In the genomic region with DNA sequence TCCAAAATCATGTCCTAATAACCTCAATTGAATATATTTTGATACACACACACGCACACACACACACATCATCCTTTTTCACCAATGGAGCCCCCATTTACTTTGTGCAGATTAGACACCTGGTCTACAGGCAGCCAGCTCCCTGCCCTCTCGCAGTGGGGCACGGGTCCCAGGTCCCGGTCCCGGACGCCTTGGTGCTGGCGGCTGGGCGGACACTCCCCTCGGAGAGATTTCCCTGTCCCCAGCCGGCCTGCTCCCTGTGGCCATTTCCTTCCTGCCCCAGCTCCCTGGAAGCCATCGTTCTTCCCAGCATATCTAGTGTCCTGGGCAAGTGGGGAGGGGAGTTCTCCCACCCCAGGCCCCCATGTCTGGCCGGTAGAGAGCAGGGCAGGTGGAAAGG, we compare ENCODE assay signal across 24 cellular contexts.
"Had no signal": no experiment of that assay in that cellular context is flagged by ENCODE, and none has a peak within 500 bp of the region (broad histone marks: within the 10 kb centered on the region; RNA-seq: fewer than 3 reads in every experiment).

No MANE protein-coding gene starts in this region.

- H3K27ac ChIP-seq: left lung, lower lobe of right lung, pancreas, prostate gland, skin epidermis, suprapubic skin, thoracic aorta, tibial artery, uterus had no signal

- H3K4me1 ChIP-seq: left lung, lower lobe of right lung, pancreas, prostate gland, uterus had no signal

- H3K9me3 ChIP-seq: left lung, lower lobe of right lung, pancreas, prostate gland, suprapubic skin, thoracic aorta, tibial artery, uterus had no signal

- H3K27me3 ChIP-seq: left lung, pancreas, suprapubic skin, tibial artery, uterus had no signal

- H3K36me3 ChIP-seq: left lung, lower lobe of right lung, pancreas, prostate gland, suprapubic skin, thoracic aorta, tibial artery, uterus had no signal

- ATAC-seq: left colon; left lung; lower lobe of right lung; naive thymus-derived CD8-positive, alpha-beta T cell; pancreas; right cardiac atrium; sciatic nerve; stimulated activated naive B cell treated with anti-CD40 and anti-IgM and Interleukin-4, amounts not matched to agents 10 μg/mL and 1 μg/mL and 100 μg/mL, for 72 hours had no signal

- DNase-seq: hippocampal formation; left colon; lower lobe of right lung; mammary epithelial cell; mesenchymal stem cell; naive thymus-derived CD8-positive, alpha-beta T cell; nucleus accumbens; retina; right cardiac atrium; stimulated activated CD4-positive, alpha-beta T cell treated with anti-CD3 and anti-CD28 coated beads, Interleukin-12 subunit alpha, Interleukin-12 subunit beta, amount 100 ng/mL, for 4 hours; stimulated activated CD4-positive, alpha-beta T cell treated with anti-CD3 and anti-CD28 coated beads, Interleukin-15, amount 100 ng/mL, for 24 hours; stimulated activated CD4-positive, alpha-beta T cell treated with anti-CD3 and anti-CD28 coated beads, Interleukin-2, amount 100 ng/mL, for 24 hours; stimulated activated CD4-positive, alpha-beta T cell treated with anti-CD3 and anti-CD28 coated beads, Interleukin-4, amount 100 ng/mL, for 1 hour; stimulated activated naive B cell treated with anti-CD40 and anti-IgM and Interleukin-4, amounts not matched to agents 10 μg/mL and 1 μg/mL and 100 μg/mL, for 72 hours; tibial artery; uterus had no signal

- FAIRE-seq: keratinocyte, pancreas had no signal

- H3K4me3 ChIP-seq: left lung, lower lobe of right lung, pancreas, prostate gland, skin epidermis, suprapubic skin, thoracic aorta, tibial artery, uterus had no signal
